In genomic region chr17:57773557-57773956, GRCh38 we compare ENCODE assay signal across 24 cellular contexts. TPM values are rescaled to one million over a fixed set of nuclear protein-coding genes. Genes with fewer than 3 reads are reported as not detected.
"Had no signal": no experiment of that assay in that cellular context is flagged by ENCODE, and none has a peak within 500 bp of the region (broad histone marks: within the 10 kb centered on the region; RNA-seq: fewer than 3 reads in every experiment).

No MANE protein-coding gene starts in this region.

- H3K9me3 ChIP-seq: left ventricle myocardium inferior, suprapubic skin, transverse colon, uterus had no signal

- DNase-seq: activated CD4-positive, alpha-beta memory T cell treated with anti-CD3 and anti-CD28 coated beads for 36 hours; activated CD4-positive, alpha-beta T cell treated with anti-CD3 and anti-CD28 coated beads for 36 hours; activated CD8-positive, alpha-beta memory T cell treated with anti-CD3 and anti-CD28 coated beads, Interleukin-2, amount 10 ng/mL, durations not matched to agents 7 days and 5 days; effector memory CD8-positive, alpha-beta T cell; foreskin melanocyte; kidney glomerular epithelial cell; left ventricle myocardium inferior; mammary epithelial cell; stimulated activated CD4-positive, alpha-beta T cell treated with anti-CD3 and anti-CD28 coated beads, Interleukin-4, amount 100 ng/mL, for 1 hour; stimulated activated naive CD8-positive, alpha-beta T cell treated with anti-CD3 and anti-CD28 coated beads, Interleukin-15, amount 100 ng/mL, for 72 hours; transverse colon; uterus had no signal

- H3K4me3 ChIP-seq: left ventricle myocardium inferior, smooth muscle cell, suprapubic skin, transverse colon, uterus had no signal

- H3K27ac ChIP-seq: left ventricle myocardium inferior, suprapubic skin, transverse colon, uterus had no signal

- H3K9me3 Mint-ChIP-seq: activated CD4-positive, alpha-beta memory T cell treated with anti-CD3 and anti-CD28 coated beads for 36 hours; dendritic cell treated with granulocyte-macrophage colony-stimulating factor and Interleukin-4, amounts not matched to agents 40 ng/mL and 50 ng/mL, for 4 days; effector memory CD8-positive, alpha-beta T cell; neural crest cell; stimulated activated naive CD8-positive, alpha-beta T cell treated with anti-CD3 and anti-CD28 coated beads, Interleukin-15, amount 100 ng/mL, for 72 hours; WTC11 had no signal

- H3K36me3 Mint-ChIP-seq: activated CD4-positive, alpha-beta memory T cell treated with anti-CD3 and anti-CD28 coated beads for 36 hours; activated CD8-positive, alpha-beta memory T cell treated with anti-CD3 and anti-CD28 coated beads, Interleukin-2, amount 10 ng/mL, durations not matched to agents 7 days and 5 days; WTC11 had no signal

- H3K4me2 ChIP-seq: smooth muscle cell had no signal

- H3K27ac Mint-ChIP-seq: activated CD4-positive, alpha-beta memory T cell treated with anti-CD3 and anti-CD28 coated beads for 36 hours; activated CD4-positive, alpha-beta T cell treated with anti-CD3 and anti-CD28 coated beads for 36 hours; activated CD8-positive, alpha-beta memory T cell treated with anti-CD3 and anti-CD28 coated beads, Interleukin-2, amount 10 ng/mL, durations not matched to agents 7 days and 5 days; activated naive CD8-positive, alpha-beta T cell; dendritic cell treated with granulocyte-macrophage colony-stimulating factor and Interleukin-4, amounts not matched to agents 40 ng/mL and 50 ng/mL, for 4 days; effector memory CD8-positive, alpha-beta T cell; WTC11 had no signal

- H3K4me1 Mint-ChIP-seq: activated CD4-positive, alpha-beta T cell treated with anti-CD3 and anti-CD28 coated beads for 36 hours; activated CD8-positive, alpha-beta memory T cell treated with anti-CD3 and anti-CD28 coated beads, Interleukin-2, amount 10 ng/mL, durations not matched to agents 7 days and 5 days; neural crest cell; stimulated activated naive CD8-positive, alpha-beta T cell treated with anti-CD3 and anti-CD28 coated beads, Interleukin-15, amount 100 ng/mL, for 72 hours had no signal

- H3K4me1 ChIP-seq: left ventricle myocardium inferior, suprapubic skin, transverse colon, uterus had no signal

- H3K4me3 Mint-ChIP-seq: activated CD4-positive, alpha-beta memory T cell treated with anti-CD3 and anti-CD28 coated beads for 36 hours; activated CD4-positive, alpha-beta T cell treated with anti-CD3 and anti-CD28 coated beads for 36 hours; activated CD8-positive, alpha-beta memory T cell treated with anti-CD3 and anti-CD28 coated beads, Interleukin-2, amount 10 ng/mL, durations not matched to agents 7 days and 5 days; activated naive CD8-positive, alpha-beta T cell; dendritic cell treated with granulocyte-macrophage colony-stimulating factor and Interleukin-4, amounts not matched to agents 40 ng/mL and 50 ng/mL, for 4 days; effector memory CD8-positive, alpha-beta T cell; neural crest cell; stimulated activated naive CD8-positive, alpha-beta T cell treated with anti-CD3 and anti-CD28 coated beads, Interleukin-15, amount 100 ng/mL, for 72 hours; WTC11 had no signal

- ATAC-seq: activated CD4-positive, alpha-beta T cell treated with anti-CD3 and anti-CD28 coated beads for 36 hours; activated CD8-positive, alpha-beta memory T cell treated with anti-CD3 and anti-CD28 coated beads, Interleukin-2, amount 10 ng/mL, durations not matched to agents 7 days and 5 days; effector memory CD8-positive, alpha-beta T cell; sciatic nerve; stimulated activated naive CD8-positive, alpha-beta T cell treated with anti-CD3 and anti-CD28 coated beads, Interleukin-15, amount 100 ng/mL, for 72 hours had no signal

- H3K27me3 ChIP-seq: uterus had no signal

- H3K36me3 ChIP-seq: left ventricle myocardium inferior, suprapubic skin, transverse colon, uterus had no signal

RNA-seq across cellular contexts. Expression of gene CCDC182, which starts 28.5 kb away (rescaled TPM):
- total RNA-seq: activated CD4-positive, alpha-beta memory T cell treated with anti-CD3 and anti-CD28 coated beads for 36 hours; activated CD4-positive, alpha-beta T cell treated with anti-CD3 and anti-CD28 coated beads for 36 hours; activated CD8-positive, alpha-beta memory T cell treated with anti-CD3 and anti-CD28 coated beads, Interleukin-2, amount 10 ng/mL, durations not matched to agents 7 days and 5 days; cerebellum; epithelial cell of proximal tubule; left ventricle myocardium inferior; mammary epithelial cell; mononuclear cell; neural crest cell; osteoblast; sciatic nerve; smooth muscle cell; suprapubic skin; T-helper 2 cell treated with Interferon-gamma antibody and Interleukin-4, amounts not matched to agents 100 ng/mL and 5 ng/mL, for 36 hours; transverse colon; uterus; WTC11 had no signal
- polyA plus RNA-seq: mammary epithelial cell, smooth muscle cell had no signal
